ENCODE assay signal across 2 cellular contexts in the genomic region with DNA sequence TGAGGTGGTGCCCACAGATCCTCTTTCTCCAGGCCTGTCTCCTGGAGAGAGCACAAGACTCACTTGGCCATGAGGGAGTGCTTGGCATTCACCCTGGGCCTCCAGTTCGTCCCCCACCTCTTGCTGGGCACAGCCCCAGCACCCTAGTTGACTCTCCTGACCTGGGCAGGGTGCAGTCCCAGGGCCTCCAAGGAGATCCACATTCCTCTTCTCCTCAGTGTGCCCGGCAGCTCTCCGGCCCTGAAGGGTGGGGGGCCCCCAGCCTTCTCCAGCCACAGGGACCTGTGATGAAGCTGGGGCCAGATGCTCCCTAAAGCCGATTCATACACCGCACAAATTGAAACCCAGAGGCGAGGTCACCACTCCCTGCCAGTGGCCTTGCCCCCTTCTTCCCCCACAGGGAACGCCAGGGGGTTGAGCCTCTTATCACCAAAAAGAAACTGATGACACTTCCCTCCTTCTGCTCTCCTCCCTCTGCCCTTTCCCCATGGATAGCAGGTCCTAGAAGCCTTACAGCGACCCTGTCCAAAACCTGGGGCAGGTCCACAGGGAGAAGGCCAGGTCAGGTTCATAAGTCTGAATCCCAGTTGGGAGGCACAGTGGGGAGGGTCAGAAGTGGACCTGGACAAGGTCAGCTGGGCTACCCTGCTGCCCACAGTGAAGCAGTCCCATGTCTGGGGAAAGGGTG.
TF ChIP-seq lines count a peak whose summit lies in the region.

No MANE protein-coding gene starts in this region.

TF ChIP-seq in H1, 55 proteins besides CTCF, POLR2A, EP300 and RAD21:
- TF ChIP-seq JUND (IDR thresholded peaks at IDR 0.05; ENCODE audit: low read length) = no peak
- no peak for TF ChIP-seq E2F6 (IDR thresholded peaks at IDR 0.05)
- TF ChIP-seq USF2 (IDR thresholded peaks at IDR 0.05; ENCODE audit: low read length) = no peak
- no peak for TF ChIP-seq RNF2 (IDR thresholded peaks at IDR 0.05; ENCODE audit: borderline replicate concordance, low read depth, low read length, missing control alignments, poor library complexity, severe bottlenecking)
- no peak for TF ChIP-seq POLR2AphosphoS5 (IDR thresholded peaks at IDR 0.05; ENCODE audit: low read depth, low read length)
- TF ChIP-seq ASH2L (IDR thresholded peaks at IDR 0.05; ENCODE audit: low read length) = no peak
- no peak for TF ChIP-seq YY1 (IDR thresholded peaks at IDR 0.05; ENCODE audit: low read depth, low read length)
- no peak for TF ChIP-seq POU5F1 (IDR thresholded peaks at IDR 0.05; ENCODE audit: low read depth, low read length)
- TF ChIP-seq BRCA1 (IDR thresholded peaks at IDR 0.05; ENCODE audit: low read depth, low read length) = no peak
- no peak for TF ChIP-seq TAF1 (IDR thresholded peaks at IDR 0.05; ENCODE audit: low read depth, low read length)
- no peak for TF ChIP-seq SRF (IDR thresholded peaks at IDR 0.05; ENCODE audit: low read depth, low read length)

TF ChIP-seq in HepG2, 621 proteins besides CTCF, POLR2A, EP300 and RAD21:
- TF ChIP-seq SKIL (CRISPR knock-in tag; IDR thresholded peaks at IDR 0.05; ENCODE audit: borderline replicate concordance) (no peak), ZNF619 (CRISPR knock-in tag; IDR thresholded peaks at IDR 0.05) (no peak), NFIC (IDR thresholded peaks at IDR 0.05; ENCODE audit: low read length) (no peak), AGO1 (IDR thresholded peaks at IDR 0.05; ENCODE audit: low read depth, low read length, poor library complexity, severe bottlenecking) (no peak), GATA4 (IDR thresholded peaks at IDR 0.05; ENCODE audit: borderline replicate concordance, low read depth) (no peak), MAF1 (CRISPR knock-in tag; IDR thresholded peaks at IDR 0.05; ENCODE audit: borderline replicate concordance) (no peak), FLYWCH1 (CRISPR knock-in tag; IDR thresholded peaks at IDR 0.05) (no peak), ARNT2 (CRISPR knock-in tag; IDR thresholded peaks at IDR 0.05; ENCODE audit: low read depth) (no peak), HMGXB3 (CRISPR knock-in tag; IDR thresholded peaks at IDR 0.05; ENCODE audit: borderline replicate concordance) (no peak), ZNF225 (CRISPR knock-in tag; IDR thresholded peaks at IDR 0.05) (no peak), NFKBIZ (CRISPR knock-in tag; IDR thresholded peaks at IDR 0.05) (no peak), ZNF44 (CRISPR knock-in tag; IDR thresholded peaks at IDR 0.05) (no peak), SATB2 (CRISPR knock-in tag; IDR thresholded peaks at IDR 0.05) (no peak)
- TF ChIP-seq, protein P1, sequence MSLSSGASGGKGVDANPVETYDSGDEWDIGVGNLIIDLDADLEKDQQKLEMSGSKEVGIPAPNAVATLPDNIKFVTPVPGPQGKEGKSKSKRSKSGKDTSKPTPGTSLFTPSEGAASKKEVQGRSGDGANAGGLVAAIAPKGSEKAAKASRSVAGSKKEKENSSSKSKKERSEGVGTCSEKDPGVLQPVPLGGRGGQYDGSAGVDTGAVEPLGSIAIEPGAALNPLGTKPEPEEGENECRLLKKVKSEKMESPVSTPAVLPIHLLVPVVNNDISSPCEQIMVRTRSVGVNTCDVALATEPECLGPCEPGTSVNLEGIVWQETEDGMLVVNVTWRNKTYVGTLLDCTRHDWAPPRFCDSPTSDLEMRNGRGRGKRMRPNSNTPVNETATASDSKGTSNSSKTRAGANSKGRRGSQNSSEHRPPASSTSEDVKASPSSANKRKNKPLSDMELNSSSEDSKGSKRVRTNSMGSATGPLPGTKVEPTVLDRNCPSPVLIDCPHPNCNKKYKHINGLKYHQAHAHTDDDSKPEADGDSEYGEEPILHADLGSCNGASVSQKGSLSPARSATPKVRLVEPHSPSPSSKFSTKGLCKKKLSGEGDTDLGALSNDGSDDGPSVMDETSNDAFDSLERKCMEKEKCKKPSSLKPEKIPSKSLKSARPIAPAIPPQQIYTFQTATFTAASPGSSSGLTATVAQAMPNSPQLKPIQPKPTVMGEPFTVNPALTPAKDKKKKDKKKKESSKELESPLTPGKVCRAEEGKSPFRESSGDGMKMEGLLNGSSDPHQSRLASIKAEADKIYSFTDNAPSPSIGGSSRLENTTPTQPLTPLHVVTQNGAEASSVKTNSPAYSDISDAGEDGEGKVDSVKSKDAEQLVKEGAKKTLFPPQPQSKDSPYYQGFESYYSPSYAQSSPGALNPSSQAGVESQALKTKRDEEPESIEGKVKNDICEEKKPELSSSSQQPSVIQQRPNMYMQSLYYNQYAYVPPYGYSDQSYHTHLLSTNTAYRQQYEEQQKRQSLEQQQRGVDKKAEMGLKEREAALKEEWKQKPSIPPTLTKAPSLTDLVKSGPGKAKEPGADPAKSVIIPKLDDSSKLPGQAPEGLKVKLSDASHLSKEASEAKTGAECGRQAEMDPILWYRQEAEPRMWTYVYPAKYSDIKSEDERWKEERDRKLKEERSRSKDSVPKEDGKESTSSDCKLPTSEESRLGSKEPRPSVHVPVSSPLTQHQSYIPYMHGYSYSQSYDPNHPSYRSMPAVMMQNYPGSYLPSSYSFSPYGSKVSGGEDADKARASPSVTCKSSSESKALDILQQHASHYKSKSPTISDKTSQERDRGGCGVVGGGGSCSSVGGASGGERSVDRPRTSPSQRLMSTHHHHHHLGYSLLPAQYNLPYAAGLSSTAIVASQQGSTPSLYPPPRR (CRISPR knock-in tag; IDR thresholded peaks at IDR 0.05; ENCODE audit: borderline replicate concordance) = no peak
- TF ChIP-seq, protein P2, sequence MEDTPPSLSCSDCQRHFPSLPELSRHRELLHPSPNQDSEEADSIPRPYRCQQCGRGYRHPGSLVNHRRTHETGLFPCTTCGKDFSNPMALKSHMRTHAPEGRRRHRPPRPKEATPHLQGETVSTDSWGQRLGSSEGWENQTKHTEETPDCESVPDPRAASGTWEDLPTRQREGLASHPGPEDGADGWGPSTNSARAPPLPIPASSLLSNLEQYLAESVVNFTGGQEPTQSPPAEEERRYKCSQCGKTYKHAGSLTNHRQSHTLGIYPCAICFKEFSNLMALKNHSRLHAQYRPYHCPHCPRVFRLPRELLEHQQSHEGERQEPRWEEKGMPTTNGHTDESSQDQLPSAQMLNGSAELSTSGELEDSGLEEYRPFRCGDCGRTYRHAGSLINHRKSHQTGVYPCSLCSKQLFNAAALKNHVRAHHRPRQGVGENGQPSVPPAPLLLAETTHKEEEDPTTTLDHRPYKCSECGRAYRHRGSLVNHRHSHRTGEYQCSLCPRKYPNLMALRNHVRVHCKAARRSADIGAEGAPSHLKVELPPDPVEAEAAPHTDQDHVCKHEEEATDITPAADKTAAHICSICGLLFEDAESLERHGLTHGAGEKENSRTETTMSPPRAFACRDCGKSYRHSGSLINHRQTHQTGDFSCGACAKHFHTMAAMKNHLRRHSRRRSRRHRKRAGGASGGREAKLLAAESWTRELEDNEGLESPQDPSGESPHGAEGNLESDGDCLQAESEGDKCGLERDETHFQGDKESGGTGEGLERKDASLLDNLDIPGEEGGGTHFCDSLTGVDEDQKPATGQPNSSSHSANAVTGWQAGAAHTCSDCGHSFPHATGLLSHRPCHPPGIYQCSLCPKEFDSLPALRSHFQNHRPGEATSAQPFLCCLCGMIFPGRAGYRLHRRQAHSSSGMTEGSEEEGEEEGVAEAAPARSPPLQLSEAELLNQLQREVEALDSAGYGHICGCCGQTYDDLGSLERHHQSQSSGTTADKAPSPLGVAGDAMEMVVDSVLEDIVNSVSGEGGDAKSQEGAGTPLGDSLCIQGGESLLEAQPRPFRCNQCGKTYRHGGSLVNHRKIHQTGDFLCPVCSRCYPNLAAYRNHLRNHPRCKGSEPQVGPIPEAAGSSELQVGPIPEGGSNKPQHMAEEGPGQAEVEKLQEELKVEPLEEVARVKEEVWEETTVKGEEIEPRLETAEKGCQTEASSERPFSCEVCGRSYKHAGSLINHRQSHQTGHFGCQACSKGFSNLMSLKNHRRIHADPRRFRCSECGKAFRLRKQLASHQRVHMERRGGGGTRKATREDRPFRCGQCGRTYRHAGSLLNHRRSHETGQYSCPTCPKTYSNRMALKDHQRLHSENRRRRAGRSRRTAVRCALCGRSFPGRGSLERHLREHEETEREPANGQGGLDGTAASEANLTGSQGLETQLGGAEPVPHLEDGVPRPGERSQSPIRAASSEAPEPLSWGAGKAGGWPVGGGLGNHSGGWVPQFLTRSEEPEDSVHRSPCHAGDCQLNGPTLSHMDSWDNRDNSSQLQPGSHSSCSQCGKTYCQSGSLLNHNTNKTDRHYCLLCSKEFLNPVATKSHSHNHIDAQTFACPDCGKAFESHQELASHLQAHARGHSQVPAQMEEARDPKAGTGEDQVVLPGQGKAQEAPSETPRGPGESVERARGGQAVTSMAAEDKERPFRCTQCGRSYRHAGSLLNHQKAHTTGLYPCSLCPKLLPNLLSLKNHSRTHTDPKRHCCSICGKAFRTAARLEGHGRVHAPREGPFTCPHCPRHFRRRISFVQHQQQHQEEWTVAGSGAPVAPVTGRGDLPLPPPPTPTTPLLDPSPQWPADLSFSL (CRISPR knock-in tag; IDR thresholded peaks at IDR 0.05) = no peak
